13 cellular contexts compared by ENCODE assay signal in the genomic region with DNA sequence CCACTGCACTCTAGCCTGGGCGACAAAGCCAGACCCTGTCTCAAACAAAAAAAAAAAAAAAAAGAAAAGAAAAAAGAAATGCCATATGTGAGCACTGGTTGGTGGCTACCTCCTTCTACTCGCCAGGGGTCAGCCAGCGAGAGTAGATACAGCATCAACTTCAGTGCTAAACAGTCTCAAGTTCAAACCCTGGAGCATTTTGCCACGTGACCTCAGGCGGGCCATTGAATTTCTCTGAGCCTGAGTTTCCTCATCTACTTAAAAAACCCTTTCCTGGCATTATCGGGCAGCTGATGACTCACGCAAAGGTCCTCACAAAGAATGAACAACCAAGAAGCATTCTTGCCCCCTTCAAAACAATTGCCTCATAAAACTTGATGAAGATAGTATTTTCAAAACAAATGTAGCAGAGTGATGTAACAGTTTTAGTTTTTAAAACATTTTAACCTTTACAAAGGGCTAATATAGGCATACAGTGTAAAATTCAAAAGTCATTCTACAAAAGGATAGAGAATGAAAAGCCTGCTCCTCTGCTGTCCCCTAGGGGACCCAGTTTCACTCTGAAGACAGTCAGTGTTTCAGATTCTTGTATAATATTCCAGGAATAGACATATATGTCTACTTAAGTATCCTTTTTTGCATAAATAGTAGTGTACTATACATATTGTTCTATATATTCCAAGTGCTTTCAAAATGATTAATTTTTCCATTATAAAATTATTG. TPM values are rescaled to one million over a fixed set of nuclear protein-coding genes. Genes with fewer than 3 reads are reported as not detected.
A peak's percentile ranks its signal among the peaks of the same experiment; 100 is the strongest.
DNase-seq lines count a peak whose midpoint lies in the region; ATAC-seq, FAIRE-seq and TF ChIP-seq lines count a peak whose summit lies in the region.
"Had no signal": no experiment of that assay in that cellular context is flagged by ENCODE, and none has a peak within 500 bp of the region (broad histone marks: within the 10 kb centered on the region; RNA-seq: fewer than 3 reads in every experiment).

No MANE protein-coding gene starts in this region.

- H3K4me3 ChIP-seq in Loucy (ENCODE audit: low read length, poor library complexity, severe bottlenecking): no peak overlapping the region
- H3K4me3 ChIP-seq in astrocyte (ENCODE audit: insufficient read depth, low read depth, low read length): no peak overlapping the region
- H3K4me3 ChIP-seq in lung: no peak overlapping the region
- H3K4me3 ChIP-seq in thyroid gland (replicated peaks in 1 of 3): no peak overlapping the region
- H3K4me3 ChIP-seq: gastrocnemius medialis, GM23338, right lobe of liver, tibial nerve had no signal

- intact Hi-C loops in thyroid gland (cut with DNase I): loop anchor here (10.0 kb wide), 1 partner anchor 249 kb away; no protein-coding TSS in a partner anchor

- H4K20me1 ChIP-seq in Loucy (ENCODE audit: insufficient read depth, low read length, poor library complexity, severe bottlenecking): no peaks in the 10 kb centered on the region
- no peaks in the 10 kb centered on the region for H4K20me1 ChIP-seq in astrocyte (ENCODE audit: insufficient read depth, low read length)

- ATAC-seq in lung (ENCODE audit: insufficient read depth, low FRiP score) (no peak), HG03378 (IDR thresholded peaks at IDR 0.05; ENCODE audit: unreplicated experiment) (no peak)
- ATAC-seq: GM23338 had no signal

- TF ChIP-seq CTCF in C4-2B (conservative IDR thresholded peaks at IDR 0.05) (no peak; the same call in 1 of the 2 replicates), Loucy (conservative IDR thresholded peaks at IDR 0.05; ENCODE audit: low read length) (peak; percentile 35), astrocyte (IDR thresholded peaks at IDR 0.05; ENCODE audit: insufficient read depth, low read depth, low read length) (no peak), lung (IDR thresholded peaks at IDR 0.05; ENCODE audit: control extremely low read depth, extremely low read depth) (no peak), thyroid gland (IDR thresholded peaks at IDR 0.05) (no peak)

- peaks cover 16% of the 10 kb centered on the region for H3K9me3 Mint-ChIP-seq in astrocyte (ENCODE audit: unreplicated experiment)
- H3K9me3 Mint-ChIP-seq: GM23338 had no signal

- no peaks in the 10 kb centered on the region for H3K79me2 ChIP-seq in Loucy (ENCODE audit: insufficient read depth, low read length)
- no peaks in the 10 kb centered on the region for H3K79me2 ChIP-seq in astrocyte (ENCODE audit: insufficient read depth, low read length)

- H3K4me1 ChIP-seq in Loucy (ENCODE audit: insufficient read depth, low read length, poor library complexity, severe bottlenecking): no peaks in the 10 kb centered on the region
- peaks cover 27% of the 10 kb centered on the region for H3K4me1 ChIP-seq in astrocyte (ENCODE audit: insufficient read depth, low read length)
- peaks cover 2 to 4% of the 10 kb centered on the region in 2 donors for H3K4me1 ChIP-seq in lung (ENCODE audit: control insufficient read depth in 2 of 2, insufficient read depth in 2 of 2, low read length in 2 of 2)
- H3K4me1 ChIP-seq in thyroid gland: no peaks in the 10 kb centered on the region
- H3K4me1 ChIP-seq: gastrocnemius medialis, right lobe of liver had no signal

- peak overlapping the region; percentile 11 for H3K9ac ChIP-seq in Loucy (ENCODE audit: low read depth, low read length, poor library complexity, severe bottlenecking)
- H3K9ac ChIP-seq in astrocyte (ENCODE audit: low read length): no peak overlapping the region

- peak overlapping the region; percentile 78 for H2AFZ ChIP-seq in Loucy (ENCODE audit: low read length)
- H2AFZ ChIP-seq in astrocyte (ENCODE audit: low read depth, low read length): no peak overlapping the region
- H2AFZ ChIP-seq: GM23338 had no signal

- no peak for TF ChIP-seq POLR2A in thyroid gland (IDR thresholded peaks at IDR 0.05)

- 40 to 56% methylated on average over 7 of the region's 7 CpGs for WGBS in lung, 2 donors
- whole genome bisulfite sequencing in thyroid gland, 2 donors: 74 to 80% methylated on average over 7 of the region's 7 CpGs

- peaks cover 5% of the 10 kb centered on the region for H3K36me3 Mint-ChIP-seq in astrocyte (ENCODE audit: low read depth, unreplicated experiment)

- H3K27ac ChIP-seq in C4-2B (peak overlapping the region; percentile 28), astrocyte (ENCODE audit: low read depth, low read length) (no peak overlapping the region), lung (ENCODE audit: low read depth in 1 of 2, low read length in 1 of 2) (no peak overlapping the region), thyroid gland (no peak overlapping the region)
- H3K27ac ChIP-seq: gastrocnemius medialis, right lobe of liver had no signal

- H3K9me3 ChIP-seq in Loucy (ENCODE audit: insufficient read depth, low read depth, low read length): no peaks in the 10 kb centered on the region
- no peaks in the 10 kb centered on the region for H3K9me3 ChIP-seq in astrocyte (ENCODE audit: insufficient read depth, low read depth, low read length)
- no peaks in the 10 kb centered on the region for H3K9me3 ChIP-seq in lung (ENCODE audit: control insufficient read depth in 2 of 2, insufficient read depth in 1 of 2, low read length in 1 of 2)
- H3K9me3 ChIP-seq in thyroid gland: no peaks in the 10 kb centered on the region
- H3K9me3 ChIP-seq: gastrocnemius medialis, right lobe of liver had no signal

- H3K27me3 Mint-ChIP-seq in astrocyte (ENCODE audit: low read depth, unreplicated experiment): peaks cover 6% of the 10 kb centered on the region

- peaks cover 11% of the 10 kb centered on the region for H3K4me1 Mint-ChIP-seq in astrocyte (ENCODE audit: low read depth, unreplicated experiment)
- H3K4me1 Mint-ChIP-seq: GM23338 had no signal

- H3K27ac Mint-ChIP-seq in astrocyte (ENCODE audit: unreplicated experiment): no peak overlapping the region
- H3K27ac Mint-ChIP-seq: GM23338 had no signal

- H3K4me3 Mint-ChIP-seq in astrocyte (ENCODE audit: unreplicated experiment): no peak overlapping the region
- H3K4me3 Mint-ChIP-seq: GM23338 had no signal

- H3K27me3 ChIP-seq in Loucy (ENCODE audit: insufficient read depth, low read length, poor library complexity, severe bottlenecking) (no peaks in the 10 kb centered on the region), astrocyte (ENCODE audit: insufficient read depth, low read length) (no peaks in the 10 kb centered on the region), lung (ENCODE audit: control insufficient read depth, insufficient read depth) (no peaks in the 10 kb centered on the region), thyroid gland (no peaks in the 10 kb centered on the region)
- H3K27me3 ChIP-seq: right lobe of liver had no signal

- H3K36me3 ChIP-seq in Loucy (ENCODE audit: insufficient read depth, low read length): no peaks in the 10 kb centered on the region
- H3K36me3 ChIP-seq in astrocyte (ENCODE audit: insufficient read depth, low read length): no peaks in the 10 kb centered on the region
- H3K36me3 ChIP-seq in lung (ENCODE audit: control insufficient read depth in 2 of 2, insufficient read depth in 2 of 2, low read length in 2 of 2): no peaks in the 10 kb centered on the region
- H3K36me3 ChIP-seq in thyroid gland: no peaks in the 10 kb centered on the region
- H3K36me3 ChIP-seq: gastrocnemius medialis, right lobe of liver, tibial nerve had no signal

- H3K4me2 ChIP-seq in Loucy (ENCODE audit: low read depth, low read length, poor library complexity, severe bottlenecking): no peak overlapping the region
- peak overlapping the region; percentile 33 for H3K4me2 ChIP-seq in astrocyte (ENCODE audit: low read length)
- H3K4me2 ChIP-seq: GM23338 had no signal

- peak; percentile 56 for FAIRE-seq in astrocyte (lab: Jason Lieb, UNC)

- no peaks in the 10 kb centered on the region for H3K9me2 ChIP-seq in Loucy (replicated peaks; ENCODE audit: low read depth, low read length)

- no peaks in the 10 kb centered on the region for H3F3A ChIP-seq in Loucy (ENCODE audit: low read depth)

- DNase-seq in astrocyte (ENCODE audit: low read depth) (peak; percentile 79), lung (ENCODE audit: low spot score) (peak; percentile 72), NCI-H510A treated with DMSO at 0.1 percent for 48 hours (lab: John Stamatoyannopoulos, UW) (no peak), thyroid gland (no peak), DMS114 treated with DMSO at 0.1 percent for 48 hours (lab: John Stamatoyannopoulos, UW; ENCODE audit: unreplicated experiment) (no peak)
- DNase-seq: gastrocnemius medialis, NCI-H1930, right lobe of liver had no signal

RNA-seq across cellular contexts. Expression of a gene that starts 28.4 kb away (rescaled TPM):
- total RNA-seq in astrocyte: 0.11 and 0.34 TPM in 2 replicates
- 10 to 100 TPM; 12.5 to 14.0 TPM for total RNA-seq in lung
- 1 to 10 TPM; 1.5 to 2.7 TPM for polyA plus RNA-seq in lung
- total RNA-seq in thyroid gland: under 1 TPM in 3 of 4 donors, not detected in 1; under 0.01 to 0.22 (median 0.20) TPM
- total RNA-seq: gastrocnemius medialis had no signal
- polyA plus RNA-seq: GM23338 had no signal

RNA-seq across cellular contexts. Expression of a gene that starts 40.9 kb away (rescaled TPM):
- total RNA-seq in astrocyte (7.0 and 7.6 TPM in 2 replicates), lung (1 to 10 TPM; 4.1 to 4.9 TPM), thyroid gland (under 1 TPM in 3 of 4 donors, not detected in 1; 0.27 to 0.38 (median 0.33) TPM)
- under 1 TPM; 0.87 TPM for polyA plus RNA-seq in lung

RNA-seq across cellular contexts. Expression of a gene that starts 57.6 kb away (rescaled TPM):
- 14.2 and 15.1 TPM in 2 replicates for total RNA-seq in astrocyte
- total RNA-seq in lung: 10 to 100 TPM; 10.5 to 17.3 TPM
- 10 to 100 TPM in 1 of 2 donors, 1 to 10 TPM in 1; 9.6 to 12.5 TPM for polyA plus RNA-seq in lung
- 1 to 10 TPM; 2.9 to 8.0 (median 4.6) TPM for total RNA-seq in thyroid gland

RNA-seq across cellular contexts. Expression of a gene that starts 58.6 kb away (rescaled TPM):
- total RNA-seq in astrocyte: 94.4 and 100 TPM in 2 replicates
- 10 to 100 TPM; 29.4 to 57.0 TPM for total RNA-seq in lung
- polyA plus RNA-seq in lung: 10 to 100 TPM; 22.3 to 25.6 TPM
- total RNA-seq in thyroid gland: 10 to 100 TPM; 16.4 to 66.4 (median 35.6) TPM

Comparison
In these comparisons a context has a peak if more than half of its experiments do, and no peak if none do; other contexts are left out.
1. DNase-seq: peak in astrocyte (single experiment) and lung (single experiment); none in NCI-H510A treated with DMSO at 0.1 percent for 48 hours (single experiment), thyroid gland (0 of 2) and DMS114 treated with DMSO at 0.1 percent for 48 hours (single experiment).
2. RNA of a gene that starts 28.4 kb away (total RNA-seq): 12.5 to 14.0 TPM in lung; under 0.01 to 0.22 TPM in thyroid gland and 0.11 to 0.34 TPM in astrocyte; every median in the first group is over 10 times any median in the second.